19 cellular contexts compared by ENCODE assay signal in the genomic region with DNA sequence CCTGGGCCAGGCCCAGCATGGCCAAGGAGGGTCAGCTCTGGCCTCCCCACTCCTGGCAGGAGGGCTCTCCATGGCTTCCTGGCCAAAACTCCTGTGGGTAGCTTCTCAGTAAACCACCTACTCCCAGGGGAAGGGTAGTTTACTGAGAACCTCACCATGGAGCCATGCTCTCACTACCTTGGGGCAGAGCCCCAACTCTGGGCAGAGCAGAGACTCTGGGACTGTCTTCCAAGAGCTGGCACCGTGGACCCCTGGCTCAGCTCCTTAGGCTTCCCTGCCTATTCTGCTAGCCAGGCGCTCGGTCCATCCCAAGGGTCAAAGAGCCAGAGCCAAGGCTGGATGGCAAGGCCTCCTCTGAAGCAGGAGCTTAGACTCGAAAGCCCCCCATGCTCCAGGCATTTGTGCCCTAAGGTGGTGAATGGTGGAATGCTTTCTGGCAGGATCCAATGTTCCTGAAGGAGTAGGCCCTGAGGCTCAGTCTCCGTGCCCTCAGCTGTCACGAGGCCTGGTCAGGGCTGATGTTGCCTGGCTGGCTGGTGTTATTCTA. TPM values are rescaled to one million over a fixed set of nuclear protein-coding genes. Genes with fewer than 3 reads are reported as not detected.
DNase-seq lines count a peak whose midpoint lies in the region; ATAC-seq and TF ChIP-seq lines count a peak whose summit lies in the region.
"Had no signal": no experiment of that assay in that cellular context is flagged by ENCODE, and none has a peak within 500 bp of the region (broad histone marks: within the 10 kb centered on the region; RNA-seq: fewer than 3 reads in every experiment).

No MANE protein-coding gene starts in this region.

- no peak for ATAC-seq in activated CD8-positive, alpha-beta T cell treated with anti-CD3 and anti-CD28 coated beads for 36 hours
- ATAC-seq in GM19452 (IDR thresholded peaks at IDR 0.05; ENCODE audit: unreplicated experiment), result no peak
- ATAC-seq: gastroesophageal sphincter; stimulated activated effector memory CD8-positive, alpha-beta T cell treated with anti-CD3 and anti-CD28 coated beads, Interleukin-12 subunit alpha, Interleukin-12 subunit beta, amount 100 ng/mL, for 72 hours had no signal

- no peak for TF ChIP-seq CTCF in activated CD8-positive, alpha-beta T cell treated with anti-CD3 and anti-CD28 coated beads for 36 hours (IDR thresholded peaks at IDR 0.05)
- no peak for TF ChIP-seq CTCF in stomach (IDR thresholded peaks at IDR 0.05)

- H3K9me3 Mint-ChIP-seq in activated naive CD4-positive, alpha-beta T cell treated with anti-CD3 and anti-CD28 coated beads, Interleukin-2, amount 50 U/mL, for 24 hours, result no peaks in the 10 kb centered on the region
- no peaks in the 10 kb centered on the region for H3K9me3 Mint-ChIP-seq in activated CD8-positive, alpha-beta T cell treated with anti-CD3 and anti-CD28 coated beads for 36 hours
- H3K9me3 Mint-ChIP-seq: HFFc6; stimulated activated effector memory CD8-positive, alpha-beta T cell treated with anti-CD3 and anti-CD28 coated beads, Interleukin-12 subunit alpha, Interleukin-12 subunit beta, amount 100 ng/mL, for 72 hours had no signal

- POLR2A ChIA-PET in activated CD8-positive, alpha-beta T cell treated with anti-CD3 and anti-CD28 coated beads for 36 hours (lab: Charles Lee), result interaction anchor here (0.7 to 8.0 kb wide), 4 partner anchors 13 to 80 kb away, joined by 3 to 63 read pairs (median 4); no protein-coding TSS in a partner anchor

- no peak overlapping the region for H3K4me3 ChIP-seq in stomach
- H3K4me3 ChIP-seq: gastroesophageal sphincter had no signal

- peak overlapping the region; percentile 66 for H3K4me3 Mint-ChIP-seq in activated naive CD4-positive, alpha-beta T cell treated with anti-CD3 and anti-CD28 coated beads, Interleukin-2, amount 50 U/mL, for 24 hours
- no peak overlapping the region for H3K4me3 Mint-ChIP-seq in activated CD8-positive, alpha-beta T cell treated with anti-CD3 and anti-CD28 coated beads for 36 hours
- H3K4me3 Mint-ChIP-seq: HFFc6; stimulated activated effector memory CD8-positive, alpha-beta T cell treated with anti-CD3 and anti-CD28 coated beads, Interleukin-12 subunit alpha, Interleukin-12 subunit beta, amount 100 ng/mL, for 72 hours had no signal

- no peak for DNase-seq in activated naive CD4-positive, alpha-beta T cell treated with anti-CD3 and anti-CD28 coated beads, Interleukin-2, amount 50 U/mL, for 16 hours
- DNase-seq in activated CD8-positive, alpha-beta T cell treated with anti-CD3 and anti-CD28 coated beads for 36 hours, result peak; percentile 1
- DNase-seq in islet precursor cell (peak; percentile 64), stomach (peak; percentile 17), Ammon's horn (ENCODE audit: low spot score) (no peak), NCI-H2107 (lab: John Stamatoyannopoulos, UW) (no peak)
- DNase-seq: AML-193; amygdala; effector CD8-positive, alpha-beta T cell; HFFc6; IMR-90; NCI-H1417 treated with DMSO at 0.1 percent for 48 hours; NCI-H774; occipital lobe; WERI-Rb-1 had no signal

- no peak overlapping the region for H3K27ac Mint-ChIP-seq in activated naive CD4-positive, alpha-beta T cell treated with anti-CD3 and anti-CD28 coated beads, Interleukin-2, amount 50 U/mL, for 24 hours
- peak overlapping the region; percentile 82 for H3K27ac Mint-ChIP-seq in activated CD8-positive, alpha-beta T cell treated with anti-CD3 and anti-CD28 coated beads for 36 hours
- H3K27ac Mint-ChIP-seq: HFFc6; stimulated activated effector memory CD8-positive, alpha-beta T cell treated with anti-CD3 and anti-CD28 coated beads, Interleukin-12 subunit alpha, Interleukin-12 subunit beta, amount 100 ng/mL, for 72 hours had no signal

- H3K27me3 Mint-ChIP-seq in activated naive CD4-positive, alpha-beta T cell treated with anti-CD3 and anti-CD28 coated beads, Interleukin-2, amount 50 U/mL, for 24 hours, result no peaks in the 10 kb centered on the region
- H3K27me3 Mint-ChIP-seq in activated CD8-positive, alpha-beta T cell treated with anti-CD3 and anti-CD28 coated beads for 36 hours, result no peaks in the 10 kb centered on the region

- peaks cover 14 to 84% (median 70%) of the 10 kb centered on the region in 4 donors for H3K36me3 ChIP-seq in stomach

- H3K27ac ChIP-seq in stomach, result peak overlapping the region in 1 of 5 donors; percentile 2
- H3K27ac ChIP-seq: gastroesophageal sphincter, WERI-Rb-1 had no signal

- H3K4me1 Mint-ChIP-seq in activated naive CD4-positive, alpha-beta T cell treated with anti-CD3 and anti-CD28 coated beads, Interleukin-2, amount 50 U/mL, for 24 hours, result peaks cover 96% of the 10 kb centered on the region
- peaks cover 96% of the 10 kb centered on the region for H3K4me1 Mint-ChIP-seq in activated CD8-positive, alpha-beta T cell treated with anti-CD3 and anti-CD28 coated beads for 36 hours (ENCODE audit: low read depth)

- H3K36me3 Mint-ChIP-seq in activated naive CD4-positive, alpha-beta T cell treated with anti-CD3 and anti-CD28 coated beads, Interleukin-2, amount 50 U/mL, for 24 hours, result peaks cover 11% of the 10 kb centered on the region
- peaks cover 44% of the 10 kb centered on the region for H3K36me3 Mint-ChIP-seq in activated CD8-positive, alpha-beta T cell treated with anti-CD3 and anti-CD28 coated beads for 36 hours (ENCODE audit: low read depth)

- H3K9me3 ChIP-seq in stomach, result no peaks in the 10 kb centered on the region
- H3K9me3 ChIP-seq: gastroesophageal sphincter had no signal

- intact Hi-C loops in activated CD8-positive, alpha-beta T cell treated with anti-CD3 and anti-CD28 coated beads for 36 hours (cut with micrococcal nuclease), result no loop called here
- intact Hi-C loops in stomach (cut with DNase I; ENCODE audit: low total_unique reads), result no loop called here

- H3K27me3 ChIP-seq in stomach, result no peaks in the 10 kb centered on the region
- H3K27me3 ChIP-seq: gastroesophageal sphincter had no signal

- peaks cover 3 to 34% (median 12%) of the 10 kb centered on the region in 4 donors for H3K4me1 ChIP-seq in stomach
- H3K4me1 ChIP-seq: gastroesophageal sphincter had no signal

- no peak for TF ChIP-seq POLR2A in stomach (IDR thresholded peaks at IDR 0.05)

- 86 to 97% (median 95%) methylated on average over 6 of the region's 6 CpGs for WGBS in stomach, 5 donors

- no peak for TF ChIP-seq EP300 in stomach (IDR thresholded peaks at IDR 0.05)

- CTCF ChIA-PET in activated CD8-positive, alpha-beta T cell treated with anti-CD3 and anti-CD28 coated beads for 36 hours (lab: Charles Lee), result interaction anchor here (0.8 to 38.2 kb wide), 2 partner anchors 92 to 108 kb away, joined by 3 to 1049 read pairs; no protein-coding TSS in a partner anchor

RNA-seq across cellular contexts. Expression of a gene that starts 19.6 kb away (rescaled TPM):
- total RNA-seq in activated CD8-positive, alpha-beta T cell treated with anti-CD3 and anti-CD28 coated beads for 36 hours, result 10 to 100 TPM; 47.4 to 50.3 TPM
- 10 to 100 TPM in 1 of 5 donors, 1 to 10 TPM in 3, not detected in 1; 4.6 to 13.3 (median 7.6) TPM for total RNA-seq in stomach
- polyA plus RNA-seq in stomach, result 1 to 10 TPM; 3.7 to 8.0 (median 5.0) TPM
- total RNA-seq: occipital lobe had no signal

RNA-seq across cellular contexts. Expression of a gene that starts 42.7 kb away (rescaled TPM):
- 100 to 1,000 TPM; 235 to 242 TPM for total RNA-seq in activated CD8-positive, alpha-beta T cell treated with anti-CD3 and anti-CD28 coated beads for 36 hours
- 100 to 1,000 TPM in 3 of 5 donors, 10 to 100 TPM in 2; 18.1 to 163 (median 126) TPM for total RNA-seq in stomach
- polyA plus RNA-seq in stomach, result 100 to 1,000 TPM; 233 to 590 (median 480) TPM

Comparison
In these comparisons a context has a peak if more than half of its experiments do, and no peak if none do; other contexts are left out.
1. DNase-seq: peak in activated CD8-positive, alpha-beta T cell treated with anti-CD3 and anti-CD28 coated beads for 36 hours (single experiment), islet precursor cell (single experiment) and stomach (single experiment); none in activated naive CD4-positive, alpha-beta T cell treated with anti-CD3 and anti-CD28 coated beads, Interleukin-2, amount 50 U/mL, for 16 hours (single experiment), Ammon's horn (single experiment) and NCI-H2107 (single experiment).